In genomic region chr2:138187221-138187620, GRCh38 we compare ENCODE assay signal across 24 cellular contexts.
A peak's percentile ranks its signal among the peaks of the same experiment; 100 is the strongest.
DNase-seq lines count a peak whose midpoint lies in the region; ATAC-seq and TF ChIP-seq lines count a peak whose summit lies in the region.
"Had no signal": no experiment of that assay in that cellular context is flagged by ENCODE, and none has a peak within 500 bp of the region (broad histone marks: within the 10 kb centered on the region; RNA-seq: fewer than 3 reads in every experiment).

No MANE protein-coding gene starts in this region.

- H2AFZ ChIP-seq in mammary epithelial cell (ENCODE audit: low read depth, low read length): peak overlapping the region; percentile 45

- BruUV-seq in mammary epithelial cell (replicated peaks; lab: Mats Ljungman, UMichigan): no TSS peak
- BruUV-seq in MCF 10A (replicated peaks; lab: Mats Ljungman, UMichigan): no TSS peak

- CTCF ChIA-PET in mammary epithelial cell (lab: Charles Lee; ENCODE audit: low non-redundant PET) (no interaction called here), MCF 10A (lab: Yijun Ruan, JAX) (no interaction called here)

- in situ Hi-C loops in mammary epithelial cell (cut with MboI; ENCODE audit: low sequenced_read_pairs in 2 of 2): no loop called here

- WGBS in mammary epithelial cell (ENCODE audit: low coverage, missing lambda C conversion rate): 39% methylated on average over 5 of the region's 5 CpGs

- intact Hi-C loops in mammary epithelial cell (cut with micrococcal nuclease) (no loop called here), MCF 10A (cut with micrococcal nuclease) (no loop called here)

- no peak overlapping the region for H3K9ac ChIP-seq in mammary epithelial cell (ENCODE audit: insufficient read depth, low read length)

- no peaks in the 10 kb centered on the region for H3K79me2 ChIP-seq in mammary epithelial cell (ENCODE audit: insufficient read depth, low read length)

- no peaks in the 10 kb centered on the region for H3K9me3 Mint-ChIP-seq in MCF 10A (ENCODE audit: unreplicated experiment)

- no peak overlapping the region for H3K4me3 Mint-ChIP-seq in MCF 10A (ENCODE audit: unreplicated experiment)
- H3K4me3 Mint-ChIP-seq: CD14-positive monocyte; CD8-positive, alpha-beta memory T cell had no signal

- H3K36me3 Mint-ChIP-seq in MCF 10A (ENCODE audit: insufficient read depth, unreplicated experiment): no peaks in the 10 kb centered on the region
- H3K36me3 Mint-ChIP-seq: CD14-positive monocyte had no signal

- no peaks in the 10 kb centered on the region for H3K27me3 Mint-ChIP-seq in MCF 10A (ENCODE audit: insufficient read depth, unreplicated experiment)
- H3K27me3 Mint-ChIP-seq: CD8-positive, alpha-beta memory T cell had no signal

- no peaks in the 10 kb centered on the region for H3K27me3 ChIP-seq in mammary epithelial cell (ENCODE audit: insufficient read depth, low read length)
- H3K27me3 ChIP-seq: BE2C had no signal

- dilution Hi-C loops in mammary epithelial cell (cut with HindIII; ENCODE audit: low sequenced_read_pairs): no loop called here

- H3K4me1 Mint-ChIP-seq in MCF 10A (ENCODE audit: insufficient read depth, unreplicated experiment): no peaks in the 10 kb centered on the region
- H3K4me1 Mint-ChIP-seq: CD14-positive monocyte; CD8-positive, alpha-beta memory T cell had no signal

- POLR2A ChIA-PET in MCF 10A (lab: Yijun Ruan, JAX): no interaction called here

- no peaks in the 10 kb centered on the region for H3K4me1 ChIP-seq in mammary epithelial cell (ENCODE audit: insufficient read depth, low read length)
- H3K4me1 ChIP-seq: BE2C had no signal

- no peak for DNase-seq in mammary epithelial cell
- DNase-seq in MCF 10A (ENCODE audit: unreplicated experiment): no peak
- DNase-seq in epidermal melanocyte (ENCODE audit: insufficient read length, low spot score): peak; percentile 46
- peak; percentile 30 for DNase-seq in midbrain (lab: John Stamatoyannopoulos, UW)
- no peak for DNase-seq in NCI-H2227 treated with DMSO at 0.1 percent for 48 hours (lab: John Stamatoyannopoulos, UW)
- DNase-seq in NCI-H526 (lab: John Stamatoyannopoulos, UW): no peak
- DNase-seq: BE2C; CD8-positive, alpha-beta memory T cell; DMS153; DND-41; H7; KBM-7; MM.1S; NCI-H1048; NCI-H1417; NCI-H1694; NCI-H2029 treated with DMSO at 0.1 percent for 48 hours; NCI-H345; NCI-H510A treated with DMSO at 0.1 percent for 48 hours; NCI-H774 had no signal

- H3K9me3 ChIP-seq in mammary epithelial cell (replicated peaks; ENCODE audit: insufficient read depth, low read length): no peaks in the 10 kb centered on the region
- H3K9me3 ChIP-seq: BE2C had no signal

- H3K4me2 ChIP-seq in mammary epithelial cell (ENCODE audit: insufficient read depth, low read depth, low read length): no peak overlapping the region

- H3K27ac ChIP-seq in mammary epithelial cell (ENCODE audit: insufficient read depth, low read depth, low read length): no peak overlapping the region
- H3K27ac ChIP-seq: 22Rv1 had no signal

- ATAC-seq in GM18498 (IDR thresholded peaks at IDR 0.05; ENCODE audit: unreplicated experiment): no peak
- ATAC-seq: SK-N-SH treated with all-trans-retinoic acid at 6 μM for 48 hours had no signal

- TF ChIP-seq CTCF in mammary epithelial cell (conservative IDR thresholded peaks at IDR 0.05 in 1 of 2, IDR thresholded peaks at IDR 0.05 in 1 of 2; ENCODE audit: extremely low read depth in 1 of 2, insufficient read depth in 1 of 2, low read depth in 1 of 2, low read length in 2 of 2): no peak
- no peak for TF ChIP-seq CTCF in MCF 10A (IDR thresholded peaks at IDR 0.05; ENCODE audit: unreplicated experiment)

- no peaks in the 10 kb centered on the region for H3K36me3 ChIP-seq in mammary epithelial cell (ENCODE audit: insufficient read depth, low read length)
- H3K36me3 ChIP-seq: BE2C had no signal

- no peaks in the 10 kb centered on the region for H4K20me1 ChIP-seq in mammary epithelial cell (ENCODE audit: insufficient read depth, low read length)

- H3K27ac Mint-ChIP-seq in MCF 10A (ENCODE audit: low read depth, unreplicated experiment): no peak overlapping the region
- H3K27ac Mint-ChIP-seq: CD14-positive monocyte; CD8-positive, alpha-beta memory T cell had no signal

- no peak overlapping the region for H3K4me3 ChIP-seq in mammary epithelial cell (replicated peaks in 1 of 3; ENCODE audit: insufficient read depth in 1 of 3, low read depth in 2 of 3, low read length in 3 of 3)

Comparison
In these comparisons a context has a peak if more than half of its experiments do, and no peak if none do; other contexts are left out.
1. DNase-seq: peak in epidermal melanocyte (single experiment) and midbrain (single experiment); none in mammary epithelial cell (single experiment), MCF 10A (single experiment), NCI-H2227 treated with DMSO at 0.1 percent for 48 hours (single experiment) and NCI-H526 (0 of 2).